ENCODE assay signal across 18 cellular contexts in the genomic region with DNA sequence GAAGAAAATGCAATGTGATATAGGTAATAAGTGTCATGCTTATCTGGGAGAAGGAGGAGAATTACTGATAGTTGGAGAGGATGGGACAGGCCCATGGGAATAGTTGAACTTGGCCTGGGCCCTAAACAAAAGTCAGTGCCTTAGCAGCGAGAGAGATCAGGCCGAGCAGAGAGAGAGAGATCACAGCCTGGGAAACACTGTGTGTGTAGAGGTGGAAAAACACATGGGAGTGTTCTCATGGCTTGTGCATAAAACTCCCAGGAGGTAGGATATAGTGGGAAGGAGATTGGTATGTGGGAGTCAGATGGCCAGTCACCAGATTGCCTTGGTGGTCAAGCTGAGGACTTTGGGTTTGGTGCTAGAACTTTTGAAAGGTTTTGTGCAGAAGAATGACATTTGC.
"Had no signal": no experiment of that assay in that cellular context is flagged by ENCODE, and none has a peak within 500 bp of the region (broad histone marks: within the 10 kb centered on the region; RNA-seq: fewer than 3 reads in every experiment).

No MANE protein-coding gene starts in this region.

- H3K27ac ChIP-seq: dorsolateral prefrontal cortex, foreskin keratinocyte, ovary had no signal

- H3K27me3 Mint-ChIP-seq: progenitor cell of endocrine pancreas had no signal

- H3K4me3 ChIP-seq: dorsolateral prefrontal cortex, ovary, smooth muscle cell had no signal

- H3K9me3 ChIP-seq: ovary had no signal

- DNase-seq: cortex of kidney; dorsolateral prefrontal cortex; effector CD8-positive, alpha-beta T cell; foreskin keratinocyte; hippocampal formation; left colon; mammary epithelial cell; natural killer cell; ovary; right cardiac atrium; stimulated activated CD4-positive, alpha-beta T cell treated with anti-CD3 and anti-CD28 coated beads, Interleukin-2, amount 100 ng/mL, for 48 hours; stimulated activated naive CD4-positive, alpha-beta T cell treated with Interleukin-2 at 50 U/mL for 16 hours; trophoblast cell had no signal

- H3K27ac Mint-ChIP-seq: progenitor cell of endocrine pancreas had no signal

- H3K36me3 ChIP-seq: ovary had no signal

- H3K4me1 Mint-ChIP-seq: natural killer cell, neural crest cell had no signal

- H3K4me3 Mint-ChIP-seq: natural killer cell, neural crest cell had no signal

- FAIRE-seq: endometrium had no signal

- H3K4me2 ChIP-seq: smooth muscle cell had no signal

- ATAC-seq: esophagus mucosa, foreskin keratinocyte, left colon, natural killer cell, right cardiac atrium had no signal

- H3K27me3 ChIP-seq: dorsolateral prefrontal cortex, foreskin keratinocyte, ovary had no signal
